ENCODE assay signal across 8 cellular contexts in genomic region chr3:188052229-188052965, GRCh38.
A peak's percentile ranks its signal among the peaks of the same experiment; 100 is the strongest.
DNase-seq lines count a peak whose midpoint lies in the region; ATAC-seq and TF ChIP-seq lines count a peak whose summit lies in the region.

No MANE protein-coding gene starts in this region.

- peaks cover 9 to 28% (median 26%) of the 10 kb centered on the region in 4 donors for H3K4me1 Mint-ChIP-seq in naive thymus-derived CD8-positive, alpha-beta T cell

- H3K9me3 ChIP-seq in mucosa of descending colon (no peaks in the 10 kb centered on the region), aorta (ENCODE audit: control insufficient read depth, low read length) (no peaks in the 10 kb centered on the region)

- peak overlapping the region in 4 of 10 donors; percentile 15 to 78 (median 34) for H3K27ac Mint-ChIP-seq in naive thymus-derived CD8-positive, alpha-beta T cell

- peak; percentile 42 for TF ChIP-seq CTCF in fibroblast of pulmonary artery (IDR thresholded peaks at IDR 0.05; ENCODE audit: low read length, missing control alignments)
- TF ChIP-seq CTCF in mucosa of descending colon (IDR thresholded peaks at IDR 0.05), result no peak

- H3K4me1 ChIP-seq in mucosa of descending colon (ENCODE audit: low read depth), result no peaks in the 10 kb centered on the region
- H3K4me1 ChIP-seq in aorta (ENCODE audit: control insufficient read depth in 1 of 2, insufficient read depth in 2 of 2, low read length in 2 of 2), result no peaks in the 10 kb centered on the region

- H3K27ac ChIP-seq in aorta (ENCODE audit: low read depth in 1 of 2, low read length in 2 of 2), result peak overlapping the region; percentile 72 to 89

- ATAC-seq in mucosa of descending colon (peak; percentile 81), aorta (ENCODE audit: low FRiP score) (peak; percentile 96), HG03342 (IDR thresholded peaks at IDR 0.05; ENCODE audit: unreplicated experiment) (no peak), GM21423 (IDR thresholded peaks at IDR 0.05; ENCODE audit: unreplicated experiment) (no peak)
- no peak for ATAC-seq in naive thymus-derived CD8-positive, alpha-beta T cell

- POLR2A ChIA-PET in naive thymus-derived CD8-positive, alpha-beta T cell (lab: Charles Lee), result no interaction called here

- peak overlapping the region in 2 of 10 donors; percentile 31 to 49 for H3K4me3 Mint-ChIP-seq in naive thymus-derived CD8-positive, alpha-beta T cell

- intact Hi-C loops in mucosa of descending colon (cut with DNase I, micrococcal nuclease), result loop anchor here in 1 of 2 donors (5.0 kb wide), 1 partner anchor 310 kb away; no protein-coding TSS in a partner anchor
- intact Hi-C loops in aorta (cut with DNase I), result loop anchor here (5.0 to 10.0 kb wide), 8 partner anchors 100 to 902 kb away; partner anchors contain the start of genes BCL6 (in 2 of the 2) and LPP (in 2 of the 2)

- 7 to 12% methylated on average over 15 of the region's 15 CpGs for WGBS in aorta, 2 donors

- no peak overlapping the region for H3K4me3 ChIP-seq in fibroblast of pulmonary artery (replicated peaks; ENCODE audit: low read depth, low read length)
- no peak overlapping the region for H3K4me3 ChIP-seq in mucosa of descending colon
- no peak overlapping the region for H3K4me3 ChIP-seq in aorta (ENCODE audit: low read length in 2 of 2)

- no peaks in the 10 kb centered on the region for H3K27me3 Mint-ChIP-seq in naive thymus-derived CD8-positive, alpha-beta T cell

- H3K36me3 ChIP-seq in mucosa of descending colon (ENCODE audit: low read depth), result no peaks in the 10 kb centered on the region
- no peaks in the 10 kb centered on the region for H3K36me3 ChIP-seq in aorta (ENCODE audit: control insufficient read depth in 1 of 2, insufficient read depth in 2 of 2, low read length in 1 of 2)

- H3K36me3 Mint-ChIP-seq in naive thymus-derived CD8-positive, alpha-beta T cell, result no peaks in the 10 kb centered on the region

- DNase-seq in NCI-H510A (lab: John Stamatoyannopoulos, UW) (peak; percentile 20), NCI-H510A treated with DMSO at 0.1 percent for 48 hours (lab: John Stamatoyannopoulos, UW) (no peak), fibroblast of pulmonary artery (ENCODE audit: low read depth) (peak; percentile 84), mucosa of descending colon (peak; percentile 53 to 75 (median 62)), aorta (peak; percentile 92)
- DNase-seq in naive thymus-derived CD8-positive, alpha-beta T cell, result no peak

- no peaks in the 10 kb centered on the region for H3K27me3 ChIP-seq in aorta (ENCODE audit: control insufficient read depth in 1 of 2, insufficient read depth in 2 of 2, low read length in 1 of 2)

- H3K9me3 Mint-ChIP-seq in naive thymus-derived CD8-positive, alpha-beta T cell, result no peaks in the 10 kb centered on the region

Comparison
In these comparisons a context has a peak if more than half of its experiments do, and no peak if none do; other contexts are left out.
1. DNase-seq: peak in NCI-H510A (single experiment), fibroblast of pulmonary artery (single experiment), mucosa of descending colon (3 of 3) and aorta (2 of 2); none in NCI-H510A treated with DMSO at 0.1 percent for 48 hours (single experiment) and naive thymus-derived CD8-positive, alpha-beta T cell (0 of 10).
2. ATAC-seq: peak in mucosa of descending colon (single experiment) and aorta (single experiment); none in HG03342 (single experiment), GM21423 (single experiment) and naive thymus-derived CD8-positive, alpha-beta T cell (0 of 2).